8 cellular contexts compared by ENCODE assay signal in genomic region chr3:136070953-136071949, GRCh38.
DNase-seq lines count a peak whose midpoint lies in the region; ATAC-seq and TF ChIP-seq lines count a peak whose summit lies in the region.

No MANE protein-coding gene starts in this region.

- H3K4me2 ChIP-seq in PC-3 (ENCODE audit: low read length) (peak overlapping the region; percentile 57), fibroblast of lung (ENCODE audit: extremely low read depth, insufficient read depth, low read length) (peak overlapping the region; percentile 64)

- peaks cover 2% of the 10 kb centered on the region for H3K4me1 Mint-ChIP-seq in activated CD4-positive, alpha-beta memory T cell treated with anti-CD3 and anti-CD28 coated beads for 36 hours (ENCODE audit: low read depth)

- CTCF ChIA-PET in PC-3 (lab: Charles Lee) = interaction anchor here (1.1 kb wide), 1 partner anchor 29 kb away, joined by 4 read pairs; no protein-coding TSS in a partner anchor
- CTCF ChIA-PET in activated CD4-positive, alpha-beta memory T cell treated with anti-CD3 and anti-CD28 coated beads for 36 hours (lab: Charles Lee) = interaction anchor here (0.9 to 2.3 kb wide), 8 partner anchors 28 to 974 kb away, joined by 3 to 12 read pairs (median 4); partner anchors contain the start of gene STAG1

- no peaks in the 10 kb centered on the region for H3F3A ChIP-seq in PC-3 (ENCODE audit: low read length, unreplicated experiment)

- H3K27ac Mint-ChIP-seq in activated CD4-positive, alpha-beta memory T cell treated with anti-CD3 and anti-CD28 coated beads for 36 hours = no peak overlapping the region

- peak; percentile 39 for ATAC-seq in PC-3
- peak; percentile 85 for ATAC-seq in sciatic nerve

- H3K4me3 ChIP-seq in GM12865 (ENCODE audit: low read depth, low read length) (no peak overlapping the region), PC-3 (ENCODE audit: low read length) (peak overlapping the region; percentile 17; the same call in 1 of the 2 replicates), fibroblast of lung (replicated peaks in 1 of 4; ENCODE audit: control extremely low read depth in 1 of 4, insufficient read depth in 1 of 4, low read depth in 3 of 4, low read length in 4 of 4) (no peak overlapping the region)

- H3K27me3 ChIP-seq in PC-3 (ENCODE audit: low read length) = no peaks in the 10 kb centered on the region
- H3K27me3 ChIP-seq in fibroblast of lung (ENCODE audit: control insufficient read depth, insufficient read depth, low read length) = no peaks in the 10 kb centered on the region

- no peaks in the 10 kb centered on the region for H3K27me3 Mint-ChIP-seq in activated CD4-positive, alpha-beta memory T cell treated with anti-CD3 and anti-CD28 coated beads for 36 hours

- peak overlapping the region; percentile 65 for H3K27ac ChIP-seq in PC-3 (ENCODE audit: low read length)
- H3K27ac ChIP-seq in fibroblast of lung (ENCODE audit: insufficient read depth, low read length) = peak overlapping the region; percentile 83

- H3K79me2 ChIP-seq in PC-3 (ENCODE audit: low read length) (no peaks in the 10 kb centered on the region), fibroblast of lung (ENCODE audit: control insufficient read depth, insufficient read depth, low read length) (no peaks in the 10 kb centered on the region)

- H2AFZ ChIP-seq in PC-3 (ENCODE audit: low read length) (peak overlapping the region; percentile 41; the same call in 1 of the 2 replicates), fibroblast of lung (ENCODE audit: low read length) (peak overlapping the region; percentile 32)

- no peaks in the 10 kb centered on the region; the same call in 1 of the 2 replicates for H3K36me3 ChIP-seq in PC-3 (ENCODE audit: low read depth, low read length)
- no peaks in the 10 kb centered on the region for H3K36me3 ChIP-seq in fibroblast of lung (ENCODE audit: control insufficient read depth, insufficient read depth, low read length)

- DNase-seq in GM12865 (ENCODE audit: low read depth) = peak; percentile 6
- DNase-seq in PC-3 = peak; percentile 19
- DNase-seq in fibroblast of lung (ENCODE audit: low read depth in 2 of 2) = peak; percentile 41 to 59
- no peak for DNase-seq in sciatic nerve (ENCODE audit: low spot score)
- no peak for DNase-seq in activated CD4-positive, alpha-beta memory T cell treated with anti-CD3 and anti-CD28 coated beads for 36 hours
- DNase-seq in COLO668 (lab: John Stamatoyannopoulos, UW; ENCODE audit: unreplicated experiment) = no peak
- DNase-seq in stimulated activated CD4-positive, alpha-beta T cell treated with anti-CD3 and anti-CD28 coated beads, Interleukin-2, amount 100 ng/mL, for 24 hours = no peak
- DNase-seq in NCI-H774 (lab: John Stamatoyannopoulos, UW) = no peak

- H3K4me3 Mint-ChIP-seq in activated CD4-positive, alpha-beta memory T cell treated with anti-CD3 and anti-CD28 coated beads for 36 hours = no peak overlapping the region

- H3K4me1 ChIP-seq in PC-3 (ENCODE audit: insufficient read depth, low read length) = peaks cover 29% of the 10 kb centered on the region
- H3K4me1 ChIP-seq in fibroblast of lung (ENCODE audit: control insufficient read depth, extremely low read depth, insufficient read depth, low read length) = peaks cover 13% of the 10 kb centered on the region

- no peaks in the 10 kb centered on the region for H3K9me3 ChIP-seq in PC-3 (ENCODE audit: low read length)
- no peaks in the 10 kb centered on the region for H3K9me3 ChIP-seq in fibroblast of lung (ENCODE audit: control insufficient read depth, insufficient read depth, low read depth, low read length)

- H3K9ac ChIP-seq in PC-3 (ENCODE audit: low read length) (no peak overlapping the region), fibroblast of lung (ENCODE audit: insufficient read depth, low read length) (no peak overlapping the region)

- H4K20me1 ChIP-seq in PC-3 (ENCODE audit: low read length) (no peaks in the 10 kb centered on the region), fibroblast of lung (ENCODE audit: control insufficient read depth, extremely low read depth, insufficient read depth, low read length) (no peaks in the 10 kb centered on the region)

- no TSS peak for BruUV-seq in PC-3 (replicated peaks; lab: Mats Ljungman, UMichigan)

- no peaks in the 10 kb centered on the region for H3K9me2 ChIP-seq in PC-3 (replicated peaks; ENCODE audit: low read length)

- POLR2A ChIA-PET in PC-3 (lab: Charles Lee; ENCODE audit: unreplicated experiment) = interaction anchor here (0.5 to 0.6 kb wide), 2 partner anchors 116 to 791 kb away, joined by 3 to 4 read pairs; partner anchors contain the start of gene NCK1
- POLR2A ChIA-PET in activated CD4-positive, alpha-beta memory T cell treated with anti-CD3 and anti-CD28 coated beads for 36 hours (lab: Charles Lee) = no interaction called here

- H3K9me3 Mint-ChIP-seq in activated CD4-positive, alpha-beta memory T cell treated with anti-CD3 and anti-CD28 coated beads for 36 hours = no peaks in the 10 kb centered on the region

- TF ChIP-seq CTCF in GM12865 (IDR thresholded peaks at IDR 0.05; ENCODE audit: insufficient read depth, low read depth, low read length, missing control alignments) (no peak), PC-3 (conservative IDR thresholded peaks at IDR 0.05; ENCODE audit: low read depth, low read length) (peak; percentile 39), fibroblast of lung (conservative IDR thresholded peaks at IDR 0.05 in 1 of 2, IDR thresholded peaks at IDR 0.05 in 1 of 2; ENCODE audit: low read depth in 1 of 2, low read length in 2 of 2) (no peak)

- intact Hi-C loops in PC-3 (cut with micrococcal nuclease) (loop anchor here (2.0 kb wide), 1 partner anchor 682 kb away; the partner anchor contains the start of gene STAG1), sciatic nerve (cut with DNase I) (no loop called here)
- intact Hi-C loops in activated CD4-positive, alpha-beta memory T cell treated with anti-CD3 and anti-CD28 coated beads for 36 hours (cut with micrococcal nuclease) = loop anchor here (10.0 kb wide), 3 partner anchors 474 to 1874 kb away; no protein-coding TSS in a partner anchor

- H3K36me3 Mint-ChIP-seq in activated CD4-positive, alpha-beta memory T cell treated with anti-CD3 and anti-CD28 coated beads for 36 hours = no peaks in the 10 kb centered on the region

Comparison
In these comparisons a context has a peak if more than half of its experiments do, and no peak if none do; other contexts are left out.
1. DNase-seq: peak in GM12865 (single experiment), PC-3 (single experiment) and fibroblast of lung (2 of 2); none in sciatic nerve (single experiment), activated CD4-positive, alpha-beta memory T cell treated with anti-CD3 and anti-CD28 coated beads for 36 hours (single experiment), COLO668 (single experiment), stimulated activated CD4-positive, alpha-beta T cell treated with anti-CD3 and anti-CD28 coated beads, Interleukin-2, amount 100 ng/mL, for 24 hours (0 of 2) and NCI-H774 (single experiment).